In the genomic region with DNA sequence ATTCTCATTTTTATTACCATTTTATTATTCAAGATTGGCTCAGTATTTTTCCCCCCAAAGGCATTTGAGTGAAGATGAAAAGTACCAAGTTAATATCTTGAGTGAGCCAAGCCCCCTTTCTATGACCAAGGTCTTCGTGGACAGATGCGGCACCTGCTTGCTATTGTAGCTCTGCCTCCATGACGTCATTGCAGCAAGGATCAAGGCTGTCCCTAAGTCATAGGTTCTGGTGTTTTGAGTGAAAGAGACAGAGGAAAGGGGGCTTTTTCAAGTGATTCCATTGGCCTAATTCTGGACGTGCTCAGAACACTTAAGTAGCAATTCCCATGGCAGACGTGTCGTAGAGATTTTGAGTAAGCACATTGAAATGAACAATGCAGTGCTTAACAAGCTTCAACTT, we compare ENCODE assay signal across 19 cellular contexts.
DNase-seq lines count a peak whose midpoint lies in the region; ATAC-seq, FAIRE-seq and TF ChIP-seq lines count a peak whose summit lies in the region.
"Had no signal": no experiment of that assay in that cellular context is flagged by ENCODE, and none has a peak within 500 bp of the region (broad histone marks: within the 10 kb centered on the region; RNA-seq: fewer than 3 reads in every experiment).

No MANE protein-coding gene starts in this region.

- H3K9me3 ChIP-seq in HepG2 (ENCODE audit: low read length) (no peaks in the 10 kb centered on the region), right lobe of liver (no peaks in the 10 kb centered on the region), neuronal stem cell (replicated peaks in 1 of 2; ENCODE audit: control insufficient read depth in 2 of 2, insufficient read depth in 1 of 2, low read depth in 1 of 2, low read length in 2 of 2) (no peaks in the 10 kb centered on the region)
- H3K9me3 ChIP-seq: BLaER1 had no signal

- no peak overlapping the region for H2BK12ac ChIP-seq in neuronal stem cell (ENCODE audit: low read length)

- no peak overlapping the region for H3K27ac ChIP-seq in HepG2 (ENCODE audit: extremely low read length, insufficient read depth, low read length)
- no peak overlapping the region for H3K27ac ChIP-seq in right lobe of liver
- H3K27ac ChIP-seq in neuronal stem cell (replicated peaks; ENCODE audit: low read length): no peak overlapping the region
- H3K27ac ChIP-seq: BLaER1, HL-60 had no signal

- WGBS in HepG2 (ENCODE audit: low lambda C conversion rate): 35% methylated on average over 6 of the region's 6 CpGs
- 79% methylated on average over 6 of the region's 6 CpGs for WGBS in right lobe of liver (ENCODE audit: insufficient coverage, low coverage, low lambda C conversion rate, missing lambda C conversion rate)
- no CpG with 5 or more reads among the region's 6 CpGs for WGBS in neuronal stem cell (ENCODE audit: extremely low coverage in 2 of 2, insufficient read length in 2 of 2, insufficient replicate concordance in 1 of 2), 2 donors

- H3K79me2 ChIP-seq in HepG2 (ENCODE audit: insufficient read depth, low read length): no peaks in the 10 kb centered on the region

- H2AFZ ChIP-seq in HepG2 (ENCODE audit: low read length): no peak overlapping the region
- H2AFZ ChIP-seq in neuronal stem cell (ENCODE audit: low read length): peak overlapping the region; percentile 43

- CTCF ChIA-PET in HepG2 (lab: Yijun Ruan, JAX; ENCODE audit: low intra/inter-chr PET ratio, low total read pairs): no interaction called here

- intact Hi-C loops in HepG2 (cut with micrococcal nuclease; ENCODE audit: unreplicated experiment): no loop called here
- intact Hi-C loops in right lobe of liver (cut with DNase I): no loop called here

- H3K18ac ChIP-seq in neuronal stem cell (ENCODE audit: low read length): no peak overlapping the region

- no peak overlapping the region for H3K14ac ChIP-seq in neuronal stem cell (ENCODE audit: low read length)

- no peak overlapping the region for H2BK120ac ChIP-seq in neuronal stem cell (ENCODE audit: low read depth, low read length)

- H3K36me3 ChIP-seq in HepG2 (replicated peaks in 1 of 2; ENCODE audit: control insufficient read depth in 1 of 2, insufficient read depth in 2 of 2, low read length in 2 of 2) (no peaks in the 10 kb centered on the region), right lobe of liver (no peaks in the 10 kb centered on the region), neuronal stem cell (replicated peaks in 1 of 2; ENCODE audit: control insufficient read depth in 2 of 2, insufficient read depth in 2 of 2, low read length in 2 of 2) (no peaks in the 10 kb centered on the region)
- H3K36me3 ChIP-seq: BLaER1 had no signal

- no peak for FAIRE-seq in HepG2 (lab: Jason Lieb, UNC)
- FAIRE-seq: GM12892, GM18507 had no signal

- ATAC-seq in HepG2: no peak
- no peak for ATAC-seq in right lobe of liver
- ATAC-seq in GM21737 (IDR thresholded peaks at IDR 0.05; ENCODE audit: unreplicated experiment): no peak
- ATAC-seq: HCT116 had no signal

- TF ChIP-seq CTCF in HepG2 (CRISPR knock-in tag; IDR thresholded peaks at IDR 0.05) (no peak), right lobe of liver (IDR thresholded peaks at IDR 0.05) (no peak)

- no peak overlapping the region for H3K4me2 ChIP-seq in HepG2 (ENCODE audit: low read depth, low read length)
- H3K4me2 ChIP-seq in neuronal stem cell (ENCODE audit: insufficient read depth, low read length, poor library complexity, severe bottlenecking): no peak overlapping the region
- H3K4me2 ChIP-seq: BLaER1 had no signal

- no peak overlapping the region for H2BK5ac ChIP-seq in neuronal stem cell (ENCODE audit: low read length)

- H3K79me1 ChIP-seq in neuronal stem cell (ENCODE audit: low read depth, low read length): no peaks in the 10 kb centered on the region

- no peak overlapping the region for H3K4me3 ChIP-seq in HepG2 (replicated peaks in 1 of 3; ENCODE audit: insufficient read depth in 1 of 3, low read depth in 2 of 3, low read length in 3 of 3)
- no peak overlapping the region for H3K4me3 ChIP-seq in right lobe of liver
- H3K4me3 ChIP-seq in neuronal stem cell (ENCODE audit: low read length in 2 of 2): no peak overlapping the region
- H3K4me3 ChIP-seq: BLaER1 had no signal

- H4K20me1 ChIP-seq in HepG2 (ENCODE audit: insufficient read depth, low read length): no peaks in the 10 kb centered on the region
- H4K20me1 ChIP-seq: BLaER1 had no signal

- H3K27me3 ChIP-seq in HepG2 (ENCODE audit: control insufficient read depth in 1 of 2, insufficient read depth in 2 of 2, low read length in 2 of 2) (peaks cover 0 to 5% of the 10 kb centered on the region in 2 experiments; a peak in 1 of 5 replicates), right lobe of liver (no peaks in the 10 kb centered on the region), neuronal stem cell (ENCODE audit: control insufficient read depth in 3 of 3, insufficient read depth in 3 of 3, low read depth in 1 of 3, low read length in 3 of 3) (peaks cover 0 to 19% (median 0%) of the 10 kb centered on the region in 3 experiments)
- H3K27me3 ChIP-seq: BLaER1 had no signal

- H2AK5ac ChIP-seq in neuronal stem cell (ENCODE audit: low read depth, low read length): no peak overlapping the region

- TF ChIP-seq POLR2A in HepG2 (IDR thresholded peaks at IDR 0.05; ENCODE audit: insufficient read depth in 1 of 2, low read depth in 2 of 2, low read length in 2 of 2): no peak
- TF ChIP-seq POLR2A in right lobe of liver (IDR thresholded peaks at IDR 0.05): no peak

- TF ChIP-seq EP300 in HepG2 (IDR thresholded peaks at IDR 0.05; ENCODE audit: low read depth in 2 of 2, low read length in 2 of 2): no peak
- no peak for TF ChIP-seq EP300 in HepG2 (CRISPR knock-in tag; IDR thresholded peaks at IDR 0.05; ENCODE audit: borderline replicate concordance)

- H4K8ac ChIP-seq in neuronal stem cell (ENCODE audit: low read depth, low read length): no peak overlapping the region

- no peaks in the 10 kb centered on the region for H3K4me1 ChIP-seq in HepG2 (ENCODE audit: insufficient read depth, low read length)
- H3K4me1 ChIP-seq in right lobe of liver: no peaks in the 10 kb centered on the region
- no peaks in the 10 kb centered on the region for H3K4me1 ChIP-seq in neuronal stem cell (ENCODE audit: control insufficient read depth in 2 of 2, insufficient read depth in 1 of 2, low read depth in 1 of 2, low read length in 2 of 2)
- H3K4me1 ChIP-seq: BLaER1 had no signal

- no peak overlapping the region for H3K23ac ChIP-seq in neuronal stem cell (ENCODE audit: low read depth, low read length, poor library complexity)

- POLR2A ChIA-PET in HepG2 (lab: Yijun Ruan, JAX): no interaction called here

- TF ChIP-seq RAD21 in HepG2 (CRISPR knock-in tag; IDR thresholded peaks at IDR 0.05): no peak

- BruUV-seq in HepG2 (replicated peaks; lab: Mats Ljungman, UMichigan): no TSS peak

- DNase-seq in DMS79 treated with DMSO at 0.1 percent for 48 hours (lab: John Stamatoyannopoulos, UW) (peak; percentile 5), DMS79 (lab: John Stamatoyannopoulos, UW) (no peak), HepG2 (ENCODE audit: low spot score) (no peak), right lobe of liver (no peak), neuronal stem cell (ENCODE audit: low spot score) (no peak), RPMI8226 (no peak)
- DNase-seq: 8988T; CD4-positive, alpha-beta memory T cell; GDM1; GOT3; H7; HFFc6; IMR-90 had no signal

- H2BK15ac ChIP-seq in neuronal stem cell (ENCODE audit: low read length): no peak overlapping the region

- H3K9ac ChIP-seq in HepG2 (ENCODE audit: insufficient read depth, low read depth, low read length): no peak overlapping the region
- H3K9ac ChIP-seq in neuronal stem cell (ENCODE audit: low read depth, low read length, poor library complexity): no peak overlapping the region
- H3K9ac ChIP-seq: BLaER1 had no signal

- H3K4ac ChIP-seq in neuronal stem cell (ENCODE audit: low read length): no peak overlapping the region

- no peak overlapping the region for H4K91ac ChIP-seq in neuronal stem cell (ENCODE audit: low read depth, low read length, poor library complexity)

- in situ Hi-C loops in HepG2 (cut with HindIII; ENCODE audit: extremely low pct_ligation_motif_present, low pct_unique_long_range_greater_than_20kb): no loop called here

TF ChIP-seq in HepG2, 621 proteins besides CTCF, POLR2A, EP300 and RAD21 (continues in another document):
- TF ChIP-seq ATF7 (IDR thresholded peaks at IDR 0.05): peak; percentile 96
- no peak for TF ChIP-seq ATF7 (CRISPR knock-in tag; IDR thresholded peaks at IDR 0.05)
- TF ChIP-seq, protein P1, sequence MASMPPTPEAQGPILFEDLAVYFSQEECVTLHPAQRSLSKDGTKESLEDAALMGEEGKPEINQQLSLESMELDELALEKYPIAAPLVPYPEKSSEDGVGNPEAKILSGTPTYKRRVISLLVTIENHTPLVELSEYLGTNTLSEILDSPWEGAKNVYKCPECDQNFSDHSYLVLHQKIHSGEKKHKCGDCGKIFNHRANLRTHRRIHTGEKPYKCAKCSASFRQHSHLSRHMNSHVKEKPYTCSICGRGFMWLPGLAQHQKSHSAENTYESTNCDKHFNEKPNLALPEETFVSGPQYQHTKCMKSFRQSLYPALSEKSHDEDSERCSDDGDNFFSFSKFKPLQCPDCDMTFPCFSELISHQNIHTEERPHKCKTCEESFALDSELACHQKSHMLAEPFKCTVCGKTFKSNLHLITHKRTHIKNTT (CRISPR knock-in tag; IDR thresholded peaks at IDR 0.05): no peak
- TF ChIP-seq CREB1 (IDR thresholded peaks at IDR 0.05): peak; percentile 92
- TF ChIP-seq CREB1 (CRISPR knock-in tag; IDR thresholded peaks at IDR 0.05): no peak
- TF ChIP-seq, protein P2, sequence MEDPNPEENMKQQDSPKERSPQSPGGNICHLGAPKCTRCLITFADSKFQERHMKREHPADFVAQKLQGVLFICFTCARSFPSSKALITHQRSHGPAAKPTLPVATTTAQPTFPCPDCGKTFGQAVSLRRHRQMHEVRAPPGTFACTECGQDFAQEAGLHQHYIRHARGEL (CRISPR knock-in tag; IDR thresholded peaks at IDR 0.05): no peak
- TF ChIP-seq STAT5B (CRISPR knock-in tag; IDR thresholded peaks at IDR 0.05): no peak
- TF ChIP-seq, protein P3, sequence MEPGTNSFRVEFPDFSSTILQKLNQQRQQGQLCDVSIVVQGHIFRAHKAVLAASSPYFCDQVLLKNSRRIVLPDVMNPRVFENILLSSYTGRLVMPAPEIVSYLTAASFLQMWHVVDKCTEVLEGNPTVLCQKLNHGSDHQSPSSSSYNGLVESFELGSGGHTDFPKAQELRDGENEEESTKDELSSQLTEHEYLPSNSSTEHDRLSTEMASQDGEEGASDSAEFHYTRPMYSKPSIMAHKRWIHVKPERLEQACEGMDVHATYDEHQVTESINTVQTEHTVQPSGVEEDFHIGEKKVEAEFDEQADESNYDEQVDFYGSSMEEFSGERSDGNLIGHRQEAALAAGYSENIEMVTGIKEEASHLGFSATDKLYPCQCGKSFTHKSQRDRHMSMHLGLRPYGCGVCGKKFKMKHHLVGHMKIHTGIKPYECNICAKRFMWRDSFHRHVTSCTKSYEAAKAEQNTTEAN (CRISPR knock-in tag; conservative IDR thresholded peaks at IDR 0.05): no peak
- TF ChIP-seq FOXO1 (CRISPR knock-in tag; IDR thresholded peaks at IDR 0.05): no peak
- no peak for TF ChIP-seq ERF (CRISPR knock-in tag; IDR thresholded peaks at IDR 0.05)
